ENCODE assay signal across 8 cellular contexts in genomic region chr3:9891072-9891622, GRCh38. TPM values are rescaled to one million over a fixed set of nuclear protein-coding genes. Genes with fewer than 3 reads are reported as not detected.
A peak's percentile ranks its signal among the peaks of the same experiment; 100 is the strongest.
DNase-seq lines count a peak whose midpoint lies in the region; ATAC-seq and TF ChIP-seq lines count a peak whose summit lies in the region.

No MANE protein-coding gene starts in this region.

- H3K4me1 Mint-ChIP-seq in brain, result peaks cover 33% of the 10 kb centered on the region

- TF ChIP-seq CTCF in right atrium auricular region (IDR thresholded peaks at IDR 0.05) (no peak), brain (conservative IDR thresholded peaks at IDR 0.05) (no peak)

- H3K36me3 ChIP-seq in right atrium auricular region (peaks cover 13% of the 10 kb centered on the region), mesodermal cell (ENCODE audit: control insufficient read depth, insufficient read depth, low read length) (peaks cover 36% of the 10 kb centered on the region), aorta (ENCODE audit: control insufficient read depth in 1 of 2, insufficient read depth in 2 of 2, low read length in 1 of 2) (peaks cover 0 to 6% of the 10 kb centered on the region in 2 donors)

- peaks cover 5% of the 10 kb centered on the region for H3K27me3 Mint-ChIP-seq in brain

- H3K9me3 Mint-ChIP-seq in brain, result peaks cover 0 to 2% (median 0%) of the 10 kb centered on the region in 5 experiments

- H3K4me1 ChIP-seq in right atrium auricular region, result peaks cover 0 to 29% of the 10 kb centered on the region in 2 donors
- no peaks in the 10 kb centered on the region for H3K4me1 ChIP-seq in mesodermal cell (ENCODE audit: control insufficient read depth, insufficient read depth, low read length, poor library complexity, severe bottlenecking)
- H3K4me1 ChIP-seq in aorta (ENCODE audit: control insufficient read depth in 1 of 2, insufficient read depth in 2 of 2, low read length in 2 of 2), result peaks cover 0 to 4% of the 10 kb centered on the region in 2 donors

- peak overlapping the region; percentile 93 to 100 (median 98) for H3K4me3 Mint-ChIP-seq in brain

- H3K36me3 Mint-ChIP-seq in brain, result peaks cover 31% of the 10 kb centered on the region

- no peaks in the 10 kb centered on the region for H3K27me3 ChIP-seq in right atrium auricular region
- no peaks in the 10 kb centered on the region for H3K27me3 ChIP-seq in aorta (ENCODE audit: control insufficient read depth in 1 of 2, insufficient read depth in 2 of 2, low read length in 1 of 2)

- H3K27ac ChIP-seq in right atrium auricular region, result peak overlapping the region; percentile 94 to 98
- peak overlapping the region; percentile 73 for H3K27ac ChIP-seq in mesodermal cell (ENCODE audit: low read depth, low read length, severe bottlenecking)
- H3K27ac ChIP-seq in aorta (ENCODE audit: low read depth in 1 of 2, low read length in 2 of 2), result peak overlapping the region in 1 of 2 donors; percentile 98

- intact Hi-C loops in left cardiac atrium (cut with DNase I), result no loop called here
- intact Hi-C loops in aorta (cut with DNase I), result loop anchor here in 1 of 2 donors (2.0 kb wide), 1 partner anchor 24 kb away; no protein-coding TSS in a partner anchor

- peak overlapping the region; percentile 82 to 97 for H3K4me3 ChIP-seq in right atrium auricular region
- peak overlapping the region; percentile 100 for H3K4me3 ChIP-seq in mesodermal cell (ENCODE audit: extremely low read depth, insufficient read depth, low read length, poor library complexity, severe bottlenecking)
- H3K4me3 ChIP-seq in aorta (ENCODE audit: low read length in 2 of 2), result peak overlapping the region; percentile 66 to 87

- H3K27ac Mint-ChIP-seq in brain, result peak overlapping the region; percentile 66 to 99 (median 98)

- ATAC-seq in left cardiac atrium (no peak), aorta (ENCODE audit: low FRiP score) (no peak)

- WGBS in mesodermal cell (ENCODE audit: insufficient coverage in 2 of 2), 2 experiments, result 0 to 8% methylated on average over 2 to 7 of the region's 12 CpGs
- 9% methylated on average over 12 of the region's 12 CpGs for WGBS in aorta, 2 donors

- H3K9me3 ChIP-seq in right atrium auricular region (no peaks in the 10 kb centered on the region), mesodermal cell (ENCODE audit: control insufficient read depth, low read length) (no peaks in the 10 kb centered on the region), aorta (ENCODE audit: control insufficient read depth, low read length) (no peaks in the 10 kb centered on the region)

- DNase-seq in right atrium auricular region (ENCODE audit: low spot score) (no peak), left cardiac atrium (no peak), aorta (no peak), HCEC 1CT (no peak), dedifferentiated amniotic fluid mesenchymal stem cell (ENCODE audit: extremely low spot score) (no peak), NCI-H82 (lab: John Stamatoyannopoulos, UW) (no peak)

RNA-seq across cellular contexts. Expression of gene JAGN1, which starts 0.7 kb away (rescaled TPM):
- total RNA-seq in right atrium auricular region (10 to 100 TPM; 39.8 to 44.8 TPM), left cardiac atrium (10 to 100 TPM; 20.7 to 25.6 TPM), aorta (10 to 100 TPM; 19.8 to 22.7 TPM)
- polyA plus RNA-seq in brain (ENCODE audit: insufficient read depth, low read depth, low replicate concordance) (21.2 TPM), aorta (10 to 100 TPM; 26.0 to 34.1 TPM)
- 40.6 TPM for polyA plus RNA-seq in mesodermal cell (2013, experiment 1 of 2)
- 38.7 TPM for polyA plus RNA-seq in mesodermal cell (2013, experiment 2 of 2)

RNA-seq across cellular contexts. Expression of gene CIDEC, which starts 11.1 kb away (rescaled TPM):
- total RNA-seq in right atrium auricular region (10 to 100 TPM in 1 of 2 donors, 1 to 10 TPM in 1; 1.3 to 17.1 TPM), left cardiac atrium (100 to 1,000 TPM in 1 of 2 donors, 10 to 100 TPM in 1; 63.3 to 127 TPM), aorta (under 1 TPM in 1 of 2 donors, not detected in 1; 0.87 TPM)
- polyA plus RNA-seq in brain (ENCODE audit: insufficient read depth, low read depth, low replicate concordance) (not detected), aorta (10 to 100 TPM in 1 of 2 donors, 1 to 10 TPM in 1; 1.1 to 75.3 TPM)
- not detected for polyA plus RNA-seq in mesodermal cell (2013, experiment 1 of 2)
- not detected for polyA plus RNA-seq in mesodermal cell (2013, experiment 2 of 2)

RNA-seq across cellular contexts. Expression of gene IL17RE, which starts 11.5 kb away (rescaled TPM):
- 1 to 10 TPM in 1 of 2 donors, under 1 TPM in 1; 0.89 to 2.6 TPM for total RNA-seq in right atrium auricular region
- 1 to 10 TPM; 1.8 to 2.2 TPM for total RNA-seq in left cardiac atrium
- polyA plus RNA-seq in brain (ENCODE audit: insufficient read depth, low read depth, low replicate concordance), result 1.6 TPM
- 3.3 TPM for polyA plus RNA-seq in mesodermal cell (2013, experiment 1 of 2)
- polyA plus RNA-seq in mesodermal cell (2013, experiment 2 of 2), result 2.8 TPM
- total RNA-seq in aorta, result 10 to 100 TPM; 11.0 to 13.7 TPM
- 10 to 100 TPM in 1 of 2 donors, 1 to 10 TPM in 1; 7.0 to 14.5 TPM for polyA plus RNA-seq in aorta

RNA-seq across cellular contexts. Expression of gene IL17RC, which starts 25.8 kb away (rescaled TPM):
- total RNA-seq in right atrium auricular region, result 10 to 100 TPM; 32.5 to 49.1 TPM
- total RNA-seq in left cardiac atrium, result 10 to 100 TPM; 33.2 to 34.6 TPM
- 22.7 TPM for polyA plus RNA-seq in brain (ENCODE audit: insufficient read depth, low read depth, low replicate concordance)
- polyA plus RNA-seq in mesodermal cell (2013, experiment 1 of 2), result 15.4 TPM
- 13.8 TPM for polyA plus RNA-seq in mesodermal cell (2013, experiment 2 of 2)
- total RNA-seq in aorta, result 10 to 100 TPM; 25.6 to 33.8 TPM
- 100 to 1,000 TPM in 1 of 2 donors, 1 to 10 TPM in 1; 8.6 to 108 TPM for polyA plus RNA-seq in aorta

RNA-seq across cellular contexts. Expression of gene CRELD1, which starts 42.5 kb away (rescaled TPM):
- total RNA-seq in right atrium auricular region (10 to 100 TPM; 63.9 to 79.0 TPM), left cardiac atrium (10 to 100 TPM; 47.4 to 59.8 TPM), aorta (10 to 100 TPM; 30.8 to 44.3 TPM)
- polyA plus RNA-seq in brain (ENCODE audit: insufficient read depth, low read depth, low replicate concordance) (32.3 TPM), aorta (10 to 100 TPM; 35.7 to 36.2 TPM)
- 47.8 TPM for polyA plus RNA-seq in mesodermal cell (2013, experiment 1 of 2)
- polyA plus RNA-seq in mesodermal cell (2013, experiment 2 of 2), result 38.3 TPM
